In genomic region chr15:48532938-48533337, GRCh38 we compare ENCODE assay signal across 17 cellular contexts.
"Had no signal": no experiment of that assay in that cellular context is flagged by ENCODE, and none has a peak within 500 bp of the region (broad histone marks: within the 10 kb centered on the region; RNA-seq: fewer than 3 reads in every experiment).

No MANE protein-coding gene starts in this region.

- H3K27ac ChIP-seq: dorsolateral prefrontal cortex, gastrocnemius medialis, ovary, right atrium auricular region, sigmoid colon had no signal

- H3K4me3 ChIP-seq: dorsolateral prefrontal cortex, gastrocnemius medialis, mucosa of descending colon, ovary, right atrium auricular region, sigmoid colon, skin epidermis had no signal

- H3K4me1 Mint-ChIP-seq: naive thymus-derived CD8-positive, alpha-beta T cell had no signal

- H3K27me3 ChIP-seq: dorsolateral prefrontal cortex, gastrocnemius medialis, ovary, right atrium auricular region, sigmoid colon had no signal

- H3K36me3 ChIP-seq: gastrocnemius medialis, ovary had no signal

- DNase-seq: central memory CD4-positive, alpha-beta T cell; cortex of kidney; dorsolateral prefrontal cortex; effector memory CD4-positive, alpha-beta T cell; gastrocnemius medialis; left colon; left ventricle myocardium superior; mucosa of descending colon; naive thymus-derived CD8-positive, alpha-beta T cell; ovary; sigmoid colon; stimulated activated CD4-positive, alpha-beta T cell treated with anti-CD3 and anti-CD28 coated beads, Interleukin-2, amount 100 ng/mL, for 24 hours; stimulated activated naive CD4-positive, alpha-beta T cell treated with Interleukin-2 at 50 U/mL for 16 hours; trophoblast cell had no signal

- H3K9me3 ChIP-seq: gastrocnemius medialis, mucosa of descending colon, ovary, right atrium auricular region, sigmoid colon had no signal

- ATAC-seq: gastrocnemius medialis; left colon; left ventricle myocardium superior; mucosa of descending colon; naive thymus-derived CD8-positive, alpha-beta T cell had no signal

- H3K36me3 Mint-ChIP-seq: naive thymus-derived CD8-positive, alpha-beta T cell had no signal

- H3K4me3 Mint-ChIP-seq: naive thymus-derived CD8-positive, alpha-beta T cell; neural crest cell had no signal

- H3K9me3 Mint-ChIP-seq: naive thymus-derived CD8-positive, alpha-beta T cell; neural crest cell had no signal

- H3K4me1 ChIP-seq: gastrocnemius medialis had no signal

- H3K27ac Mint-ChIP-seq: naive thymus-derived CD8-positive, alpha-beta T cell had no signal
